In the genomic region with DNA sequence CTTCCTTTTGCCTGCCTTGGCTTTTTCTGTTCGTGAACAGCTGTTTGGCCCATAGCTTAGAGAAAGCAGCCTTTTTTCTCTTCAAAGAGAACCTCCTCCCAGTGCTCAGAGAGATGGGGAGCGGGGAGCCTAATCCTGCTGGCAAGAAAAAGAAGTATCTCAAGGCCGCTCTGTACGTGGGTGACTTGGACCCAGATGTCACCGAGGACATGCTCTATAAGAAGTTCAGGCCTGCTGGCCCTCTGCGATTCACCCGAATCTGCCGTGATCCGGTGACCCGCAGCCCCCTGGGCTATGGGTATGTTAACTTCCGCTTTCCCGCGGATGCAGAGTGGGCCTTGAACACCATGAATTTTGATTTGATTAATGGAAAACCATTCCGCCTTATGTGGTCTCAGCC, we compare ENCODE assay signal across 11 cellular contexts. TPM values are rescaled to one million over a fixed set of nuclear protein-coding genes. Genes with fewer than 3 reads are reported as not detected.
A peak's percentile ranks its signal among the peaks of the same experiment; 100 is the strongest.
DNase-seq lines count a peak whose midpoint lies in the region; ATAC-seq and TF ChIP-seq lines count a peak whose summit lies in the region.
"Had no signal": no experiment of that assay in that cellular context is flagged by ENCODE, and none has a peak within 500 bp of the region (broad histone marks: within the 10 kb centered on the region; RNA-seq: fewer than 3 reads in every experiment).

No MANE protein-coding gene starts in this region.

- DNase-seq in cerebellum (ENCODE audit: low spot score) (peak; percentile 0), lower lobe of right lung (no peak), stomach (no peak), cortex of kidney (lab: John Stamatoyannopoulos, UW) (no peak)
- DNase-seq in activated naive CD4-positive, alpha-beta T cell (lab: John Stamatoyannopoulos, UW) = no peak
- DNase-seq: activated effector memory CD4-positive, alpha-beta T cell treated with anti-CD3 and anti-CD28 coated beads, Interleukin-2, amount 50 U/mL, for 16 hours; DMS 273 treated with DMSO at 0.1 percent for 48 hours had no signal

- TF ChIP-seq POLR2A in stomach (IDR thresholded peaks at IDR 0.05) = no peak

- H3K36me3 ChIP-seq in HUES48 (ENCODE audit: control insufficient read depth, insufficient read depth, low read length) = no peaks in the 10 kb centered on the region
- H3K36me3 ChIP-seq in lower lobe of right lung = no peaks in the 10 kb centered on the region
- H3K36me3 ChIP-seq in stomach = no peaks in the 10 kb centered on the region

- no peak overlapping the region for H3K9ac ChIP-seq in HUES48 (ENCODE audit: low read depth, low read length)

- H3K4me1 ChIP-seq in HUES48 (ENCODE audit: control insufficient read depth, insufficient read depth, low read length) (0 out of 2 replicates have a peak, but pooled peaks cover 6% of the 10 kb centered on the region), lower lobe of right lung (no peaks in the 10 kb centered on the region), stomach (no peaks in the 10 kb centered on the region)

- intact Hi-C loops in lower lobe of right lung (cut with DNase I) (no loop called here), stomach (cut with DNase I; ENCODE audit: low total_unique reads) (no loop called here)

- no peak overlapping the region for H3K27ac ChIP-seq in HUES48 (ENCODE audit: low read depth, low read length)
- peak overlapping the region; percentile 60 for H3K27ac ChIP-seq in lower lobe of right lung
- H3K27ac ChIP-seq in stomach = peak overlapping the region in 4 of 5 donors; percentile 60 to 80 (median 76)

- 35 to 61% (median 52%) methylated on average over 5 to 14 of the region's 14 CpGs for WGBS in stomach, 5 donors

- no peak for TF ChIP-seq EP300 in stomach (IDR thresholded peaks at IDR 0.05)

- H3K27me3 ChIP-seq in HUES48 (ENCODE audit: control insufficient read depth, insufficient read depth, low read length) (peaks cover 17% of the 10 kb centered on the region), lower lobe of right lung (ENCODE audit: low read depth) (no peaks in the 10 kb centered on the region), stomach (peaks cover 0 to 11% (median 0%) of the 10 kb centered on the region in 3 donors)

- ATAC-seq in lower lobe of right lung (no peak), GM21737 (IDR thresholded peaks at IDR 0.05; ENCODE audit: unreplicated experiment) (no peak), HG03457 (IDR thresholded peaks at IDR 0.05; ENCODE audit: unreplicated experiment) (no peak)
- ATAC-seq: stimulated activated memory B cell treated with anti-CD40 and anti-IgM and Interleukin-4, amounts not matched to agents 10 μg/mL and 1 μg/mL and 100 μg/mL, for 72 hours had no signal

- H3K4me3 ChIP-seq in HUES48 (ENCODE audit: low read depth, low read length) (peak overlapping the region; percentile 91), lower lobe of right lung (peak overlapping the region; percentile 46), stomach (peak overlapping the region; percentile 37 to 48 (median 41))

- no peak for TF ChIP-seq CTCF in lower lobe of right lung (IDR thresholded peaks at IDR 0.05)
- TF ChIP-seq CTCF in stomach (IDR thresholded peaks at IDR 0.05) = no peak

- no peaks in the 10 kb centered on the region for H3K9me3 ChIP-seq in HUES48 (ENCODE audit: control insufficient read depth, insufficient read depth, low read length)
- H3K9me3 ChIP-seq in lower lobe of right lung = no peaks in the 10 kb centered on the region
- H3K9me3 ChIP-seq in stomach = peaks cover 0 to 4% (median 0%) of the 10 kb centered on the region in 4 donors

RNA-seq across cellular contexts. Expression of gene PABPC5, which starts 0.8 kb away (rescaled TPM):
- total RNA-seq in cerebellum (11.0 TPM), lower lobe of right lung (1.6 TPM), stomach (1 to 10 TPM in 1 of 5 donors, under 1 TPM in 3, not detected in 1; 0.45 to 6.2 (median 0.73) TPM)
- polyA plus RNA-seq in stomach = 1 to 10 TPM in 1 of 3 donors, under 1 TPM in 2; 0.56 to 1.2 (median 0.58) TPM

Comparison
In these comparisons a context has a peak if more than half of its experiments do, and no peak if none do; other contexts are left out.
1. H3K4me3 ChIP-seq: peak in every context shown above with its lines; median percentile 91 in HUES48; 46 in lower lobe of right lung; 41 in stomach.